In genomic region chr5:43486353-43486752, GRCh38 we compare ENCODE assay signal across 22 cellular contexts. TPM values are rescaled to one million over a fixed set of nuclear protein-coding genes. Genes with fewer than 3 reads are reported as not detected.
A peak's percentile ranks its signal among the peaks of the same experiment; 100 is the strongest.
DNase-seq lines count a peak whose midpoint lies in the region; ATAC-seq, FAIRE-seq and TF ChIP-seq lines count a peak whose summit lies in the region.
"Had no signal": no experiment of that assay in that cellular context is flagged by ENCODE, and none has a peak within 500 bp of the region (broad histone marks: within the 10 kb centered on the region; RNA-seq: fewer than 3 reads in every experiment).

No MANE protein-coding gene starts in this region.

- H3K4me3 ChIP-seq in psoas muscle = no peak overlapping the region
- H3K4me3 ChIP-seq: skin epidermis had no signal

- peaks cover 4% of the 10 kb centered on the region for H3K36me3 Mint-ChIP-seq in activated naive CD4-positive, alpha-beta T cell treated with anti-CD3 and anti-CD28 coated beads, Interleukin-2, amount 50 U/mL, for 24 hours
- peaks cover 5% of the 10 kb centered on the region for H3K36me3 Mint-ChIP-seq in stimulated activated memory B cell treated with anti-CD40 and anti-IgM and Interleukin-4, amounts not matched to agents 10 μg/mL and 1 μg/mL and 100 μg/mL, for 72 hours

- H3K9me3 ChIP-seq in psoas muscle = no peaks in the 10 kb centered on the region

- ATAC-seq in stimulated activated memory B cell treated with anti-CD40 and anti-IgM and Interleukin-4, amounts not matched to agents 10 μg/mL and 1 μg/mL and 100 μg/mL, for 72 hours = no peak
- no peak for ATAC-seq in psoas muscle
- ATAC-seq: foreskin keratinocyte, HCT116, left colon had no signal

- H3K4me1 ChIP-seq in psoas muscle = peaks cover 14% of the 10 kb centered on the region

- peak overlapping the region; percentile 99 for H3K27ac Mint-ChIP-seq in activated naive CD4-positive, alpha-beta T cell treated with anti-CD3 and anti-CD28 coated beads, Interleukin-2, amount 50 U/mL, for 24 hours
- peak overlapping the region; percentile 98 for H3K27ac Mint-ChIP-seq in stimulated activated memory B cell treated with anti-CD40 and anti-IgM and Interleukin-4, amounts not matched to agents 10 μg/mL and 1 μg/mL and 100 μg/mL, for 72 hours

- intact Hi-C loops in psoas muscle (cut with DNase I) = loop anchor here in 1 of 2 donors (10.0 kb wide), 2 partner anchors 172 to 492 kb away; partner anchors contain the start of gene HMGCS1

- peak; percentile 56 for FAIRE-seq in G401.6 (lab: Jason Lieb, UNC)

- WGBS in psoas muscle, 3 donors = 93 to 99% (median 94%) methylated on average over 3 of the region's 3 CpGs

- H3K27ac ChIP-seq in psoas muscle = no peak overlapping the region
- H3K27ac ChIP-seq: foreskin keratinocyte had no signal

- no peak overlapping the region for H3K4me3 Mint-ChIP-seq in activated naive CD4-positive, alpha-beta T cell treated with anti-CD3 and anti-CD28 coated beads, Interleukin-2, amount 50 U/mL, for 24 hours
- H3K4me3 Mint-ChIP-seq in stimulated activated memory B cell treated with anti-CD40 and anti-IgM and Interleukin-4, amounts not matched to agents 10 μg/mL and 1 μg/mL and 100 μg/mL, for 72 hours = no peak overlapping the region

- no peaks in the 10 kb centered on the region for H3K27me3 Mint-ChIP-seq in activated naive CD4-positive, alpha-beta T cell treated with anti-CD3 and anti-CD28 coated beads, Interleukin-2, amount 50 U/mL, for 24 hours
- no peaks in the 10 kb centered on the region for H3K27me3 Mint-ChIP-seq in stimulated activated memory B cell treated with anti-CD40 and anti-IgM and Interleukin-4, amounts not matched to agents 10 μg/mL and 1 μg/mL and 100 μg/mL, for 72 hours

- no peaks in the 10 kb centered on the region for H3K36me3 ChIP-seq in psoas muscle (ENCODE audit: insufficient read depth in 1 of 2, low read depth in 1 of 2)

- H3K9me3 Mint-ChIP-seq in activated naive CD4-positive, alpha-beta T cell treated with anti-CD3 and anti-CD28 coated beads, Interleukin-2, amount 50 U/mL, for 24 hours = no peaks in the 10 kb centered on the region
- no peaks in the 10 kb centered on the region for H3K9me3 Mint-ChIP-seq in stimulated activated memory B cell treated with anti-CD40 and anti-IgM and Interleukin-4, amounts not matched to agents 10 μg/mL and 1 μg/mL and 100 μg/mL, for 72 hours
- H3K9me3 Mint-ChIP-seq: T-helper 1 cell treated with Interleukin-12 subunit alpha and Interleukin-12 subunit beta and Interleukin-4 antibody, amounts not matched to agents 30 μg/mL and 1 μg/mL, for 36 hours had no signal

- peaks cover 53% of the 10 kb centered on the region for H3K4me1 Mint-ChIP-seq in activated naive CD4-positive, alpha-beta T cell treated with anti-CD3 and anti-CD28 coated beads, Interleukin-2, amount 50 U/mL, for 24 hours
- peaks cover 28% of the 10 kb centered on the region for H3K4me1 Mint-ChIP-seq in stimulated activated memory B cell treated with anti-CD40 and anti-IgM and Interleukin-4, amounts not matched to agents 10 μg/mL and 1 μg/mL and 100 μg/mL, for 72 hours

- H3K27me3 ChIP-seq in psoas muscle (ENCODE audit: insufficient read depth in 3 of 3, low read length in 2 of 3) = no peaks in the 10 kb centered on the region
- H3K27me3 ChIP-seq: foreskin keratinocyte had no signal

- TF ChIP-seq CTCF in psoas muscle (IDR thresholded peaks at IDR 0.05) = no peak

- no peak for DNase-seq in activated naive CD4-positive, alpha-beta T cell treated with anti-CD3 and anti-CD28 coated beads, Interleukin-2, amount 50 U/mL, for 16 hours
- DNase-seq in amniotic epithelial cell (ENCODE audit: low read depth) (peak; percentile 24), psoas muscle (no peak), NCI-H187 (lab: John Stamatoyannopoulos, UW) (no peak)
- no peak for DNase-seq in central memory CD4-positive, alpha-beta T cell
- DNase-seq: activated CD8-positive, alpha-beta memory T cell treated with anti-CD3 and anti-CD28 coated beads, Interleukin-2, amount 50 U/mL, for 4 hours; C1 segment of cervical spinal cord; foreskin keratinocyte; IMR-90; left colon; NCI-H1092 treated with DMSO at 0.1 percent for 48 hours; NCI-H2029; NCI-H2227 treated with DMSO at 0.1 percent for 48 hours; NCI-H69; nucleus accumbens; stimulated activated CD4-positive, alpha-beta T cell treated with anti-CD3 and anti-CD28 coated beads, Interleukin-2, amount 100 ng/mL, for 24 hours had no signal

RNA-seq across cellular contexts. Expression of gene TMEM267, which starts 2.7 kb away (rescaled TPM):
- 1 to 10 TPM; 4.1 to 7.1 (median 6.1) TPM for total RNA-seq in psoas muscle
- polyA plus RNA-seq in psoas muscle = 1 to 10 TPM; 2.6 to 9.2 (median 5.4) TPM

RNA-seq across cellular contexts. Expression of gene C5orf34, which starts 28.6 kb away (rescaled TPM):
- 1 to 10 TPM in 1 of 4 donors, under 1 TPM in 3; 0.53 to 1.2 (median 0.64) TPM for total RNA-seq in psoas muscle
- polyA plus RNA-seq in psoas muscle = under 1 TPM; 0.10 to 0.85 (median 0.49) TPM
